In genomic region chr19:50870417-50871089, GRCh38 we compare ENCODE assay signal across 1 cellular context.
TF ChIP-seq lines count a peak whose summit lies in the region.

No MANE protein-coding gene starts in this region.

TF ChIP-seq in K562, 482 proteins besides CTCF, POLR2A, EP300 and RAD21 (continued from another document and continues in another):
- TF ChIP-seq, protein P1, sequence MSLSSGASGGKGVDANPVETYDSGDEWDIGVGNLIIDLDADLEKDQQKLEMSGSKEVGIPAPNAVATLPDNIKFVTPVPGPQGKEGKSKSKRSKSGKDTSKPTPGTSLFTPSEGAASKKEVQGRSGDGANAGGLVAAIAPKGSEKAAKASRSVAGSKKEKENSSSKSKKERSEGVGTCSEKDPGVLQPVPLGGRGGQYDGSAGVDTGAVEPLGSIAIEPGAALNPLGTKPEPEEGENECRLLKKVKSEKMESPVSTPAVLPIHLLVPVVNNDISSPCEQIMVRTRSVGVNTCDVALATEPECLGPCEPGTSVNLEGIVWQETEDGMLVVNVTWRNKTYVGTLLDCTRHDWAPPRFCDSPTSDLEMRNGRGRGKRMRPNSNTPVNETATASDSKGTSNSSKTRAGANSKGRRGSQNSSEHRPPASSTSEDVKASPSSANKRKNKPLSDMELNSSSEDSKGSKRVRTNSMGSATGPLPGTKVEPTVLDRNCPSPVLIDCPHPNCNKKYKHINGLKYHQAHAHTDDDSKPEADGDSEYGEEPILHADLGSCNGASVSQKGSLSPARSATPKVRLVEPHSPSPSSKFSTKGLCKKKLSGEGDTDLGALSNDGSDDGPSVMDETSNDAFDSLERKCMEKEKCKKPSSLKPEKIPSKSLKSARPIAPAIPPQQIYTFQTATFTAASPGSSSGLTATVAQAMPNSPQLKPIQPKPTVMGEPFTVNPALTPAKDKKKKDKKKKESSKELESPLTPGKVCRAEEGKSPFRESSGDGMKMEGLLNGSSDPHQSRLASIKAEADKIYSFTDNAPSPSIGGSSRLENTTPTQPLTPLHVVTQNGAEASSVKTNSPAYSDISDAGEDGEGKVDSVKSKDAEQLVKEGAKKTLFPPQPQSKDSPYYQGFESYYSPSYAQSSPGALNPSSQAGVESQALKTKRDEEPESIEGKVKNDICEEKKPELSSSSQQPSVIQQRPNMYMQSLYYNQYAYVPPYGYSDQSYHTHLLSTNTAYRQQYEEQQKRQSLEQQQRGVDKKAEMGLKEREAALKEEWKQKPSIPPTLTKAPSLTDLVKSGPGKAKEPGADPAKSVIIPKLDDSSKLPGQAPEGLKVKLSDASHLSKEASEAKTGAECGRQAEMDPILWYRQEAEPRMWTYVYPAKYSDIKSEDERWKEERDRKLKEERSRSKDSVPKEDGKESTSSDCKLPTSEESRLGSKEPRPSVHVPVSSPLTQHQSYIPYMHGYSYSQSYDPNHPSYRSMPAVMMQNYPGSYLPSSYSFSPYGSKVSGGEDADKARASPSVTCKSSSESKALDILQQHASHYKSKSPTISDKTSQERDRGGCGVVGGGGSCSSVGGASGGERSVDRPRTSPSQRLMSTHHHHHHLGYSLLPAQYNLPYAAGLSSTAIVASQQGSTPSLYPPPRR (CRISPR knock-in tag; IDR thresholded peaks at IDR 0.05; ENCODE audit: borderline replicate concordance): no peak
- TF ChIP-seq, protein P2, sequence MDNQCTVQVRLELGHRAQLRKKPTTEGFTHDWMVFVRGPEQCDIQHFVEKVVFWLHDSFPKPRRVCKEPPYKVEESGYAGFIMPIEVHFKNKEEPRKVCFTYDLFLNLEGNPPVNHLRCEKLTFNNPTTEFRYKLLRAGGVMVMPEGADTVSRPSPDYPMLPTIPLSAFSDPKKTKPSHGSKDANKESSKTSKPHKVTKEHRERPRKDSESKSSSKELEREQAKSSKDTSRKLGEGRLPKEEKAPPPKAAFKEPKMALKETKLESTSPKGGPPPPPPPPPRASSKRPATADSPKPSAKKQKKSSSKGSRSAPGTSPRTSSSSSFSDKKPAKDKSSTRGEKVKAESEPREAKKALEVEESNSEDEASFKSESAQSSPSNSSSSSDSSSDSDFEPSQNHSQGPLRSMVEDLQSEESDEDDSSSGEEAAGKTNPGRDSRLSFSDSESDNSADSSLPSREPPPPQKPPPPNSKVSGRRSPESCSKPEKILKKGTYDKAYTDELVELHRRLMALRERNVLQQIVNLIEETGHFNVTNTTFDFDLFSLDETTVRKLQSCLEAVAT (IDR thresholded peaks at IDR 0.05): peak in 1 of 2 experiments; percentile 41; a peak in 2 of 4 replicates
- TF ChIP-seq ZNF778 (CRISPR knock-in tag; IDR thresholded peaks at IDR 0.05) (no peak), SAFB2 (IDR thresholded peaks at IDR 0.05; ENCODE audit: borderline replicate concordance, low read depth, low read length, severe bottlenecking) (no peak), TAF1 (IDR thresholded peaks at IDR 0.05; ENCODE audit: control insufficient read depth, extremely low read depth, insufficient read depth, low read length, severe bottlenecking) (peak; percentile 21), MBD2 (IDR thresholded peaks at IDR 0.05; ENCODE audit: borderline replicate concordance, low read depth) (no peak; the same call in 1 of the 2 replicates), SMARCC2 (IDR thresholded peaks at IDR 0.05; ENCODE audit: low read depth) (no peak), SOX6 (IDR thresholded peaks at IDR 0.05) (peak; percentile 69), BRF1 (IDR thresholded peaks at IDR 0.05; ENCODE audit: borderline replicate concordance, extremely low read depth, insufficient read length) (no peak), ETV6 (IDR thresholded peaks at IDR 0.05; ENCODE audit: borderline replicate concordance in 1 of 2, low read depth in 2 of 2, low read length in 1 of 2) (no peak), ETV6 (CRISPR knock-in tag; IDR thresholded peaks at IDR 0.05; ENCODE audit: borderline replicate concordance) (0 out of 2 replicates have a peak, but pooled peaks have one; percentile 31), CCNT2 (IDR thresholded peaks at IDR 0.05; ENCODE audit: borderline replicate concordance, extremely low read depth, insufficient read length, low read depth, low read length) (no peak), ZNF134 (CRISPR knock-in tag; conservative IDR thresholded peaks at IDR 0.05) (no peak), PPARD (CRISPR knock-in tag; IDR thresholded peaks at IDR 0.05) (no peak), GTF2E2 (tag; IDR thresholded peaks at IDR 0.05) (no peak), ZNF140 (CRISPR knock-in tag; IDR thresholded peaks at IDR 0.05) (no peak), ILF3 (IDR thresholded peaks at IDR 0.05; ENCODE audit: borderline replicate concordance) (no peak), RBM34 (IDR thresholded peaks at IDR 0.05; ENCODE audit: borderline replicate concordance, insufficient read depth, low read length) (no peak), FOXJ2 (tag; IDR thresholded peaks at IDR 0.05) (no peak), SIX5 (IDR thresholded peaks at IDR 0.05; ENCODE audit: borderline replicate concordance in 1 of 2, insufficient read depth in 1 of 2, low read depth in 1 of 2, low read length in 2 of 2) (peak; percentile 42 to 44; a peak in 1 of 4 replicates), RB1 (IDR thresholded peaks at IDR 0.05; ENCODE audit: low read depth) (peak; percentile 93), GABPB2 (CRISPR knock-in tag; conservative IDR thresholded peaks at IDR 0.05) (no peak), PURB (CRISPR knock-in tag; IDR thresholded peaks at IDR 0.05; ENCODE audit: low read depth) (no peak), MEF2D (tag; conservative IDR thresholded peaks at IDR 0.05; ENCODE audit: low read depth) (peak; percentile 14; the same call in 1 of the 2 replicates), BCL6 (CRISPR knock-in tag; IDR thresholded peaks at IDR 0.05) (no peak), HOXB6 (CRISPR knock-in tag; IDR thresholded peaks at IDR 0.05; ENCODE audit: borderline replicate concordance) (no peak), ZNF395 (CRISPR knock-in tag; IDR thresholded peaks at IDR 0.05) (peak; percentile 60; the same call in 1 of the 2 replicates), MCM7 (IDR thresholded peaks at IDR 0.05) (no peak), IRF1 (CRISPR knock-in tag; IDR thresholded peaks at IDR 0.05; ENCODE audit: borderline replicate concordance) (no peak), PCBP2 (IDR thresholded peaks at IDR 0.05; ENCODE audit: low read depth, low read length, poor library complexity, severe bottlenecking) (no peak)
- TF ChIP-seq, protein P3, sequence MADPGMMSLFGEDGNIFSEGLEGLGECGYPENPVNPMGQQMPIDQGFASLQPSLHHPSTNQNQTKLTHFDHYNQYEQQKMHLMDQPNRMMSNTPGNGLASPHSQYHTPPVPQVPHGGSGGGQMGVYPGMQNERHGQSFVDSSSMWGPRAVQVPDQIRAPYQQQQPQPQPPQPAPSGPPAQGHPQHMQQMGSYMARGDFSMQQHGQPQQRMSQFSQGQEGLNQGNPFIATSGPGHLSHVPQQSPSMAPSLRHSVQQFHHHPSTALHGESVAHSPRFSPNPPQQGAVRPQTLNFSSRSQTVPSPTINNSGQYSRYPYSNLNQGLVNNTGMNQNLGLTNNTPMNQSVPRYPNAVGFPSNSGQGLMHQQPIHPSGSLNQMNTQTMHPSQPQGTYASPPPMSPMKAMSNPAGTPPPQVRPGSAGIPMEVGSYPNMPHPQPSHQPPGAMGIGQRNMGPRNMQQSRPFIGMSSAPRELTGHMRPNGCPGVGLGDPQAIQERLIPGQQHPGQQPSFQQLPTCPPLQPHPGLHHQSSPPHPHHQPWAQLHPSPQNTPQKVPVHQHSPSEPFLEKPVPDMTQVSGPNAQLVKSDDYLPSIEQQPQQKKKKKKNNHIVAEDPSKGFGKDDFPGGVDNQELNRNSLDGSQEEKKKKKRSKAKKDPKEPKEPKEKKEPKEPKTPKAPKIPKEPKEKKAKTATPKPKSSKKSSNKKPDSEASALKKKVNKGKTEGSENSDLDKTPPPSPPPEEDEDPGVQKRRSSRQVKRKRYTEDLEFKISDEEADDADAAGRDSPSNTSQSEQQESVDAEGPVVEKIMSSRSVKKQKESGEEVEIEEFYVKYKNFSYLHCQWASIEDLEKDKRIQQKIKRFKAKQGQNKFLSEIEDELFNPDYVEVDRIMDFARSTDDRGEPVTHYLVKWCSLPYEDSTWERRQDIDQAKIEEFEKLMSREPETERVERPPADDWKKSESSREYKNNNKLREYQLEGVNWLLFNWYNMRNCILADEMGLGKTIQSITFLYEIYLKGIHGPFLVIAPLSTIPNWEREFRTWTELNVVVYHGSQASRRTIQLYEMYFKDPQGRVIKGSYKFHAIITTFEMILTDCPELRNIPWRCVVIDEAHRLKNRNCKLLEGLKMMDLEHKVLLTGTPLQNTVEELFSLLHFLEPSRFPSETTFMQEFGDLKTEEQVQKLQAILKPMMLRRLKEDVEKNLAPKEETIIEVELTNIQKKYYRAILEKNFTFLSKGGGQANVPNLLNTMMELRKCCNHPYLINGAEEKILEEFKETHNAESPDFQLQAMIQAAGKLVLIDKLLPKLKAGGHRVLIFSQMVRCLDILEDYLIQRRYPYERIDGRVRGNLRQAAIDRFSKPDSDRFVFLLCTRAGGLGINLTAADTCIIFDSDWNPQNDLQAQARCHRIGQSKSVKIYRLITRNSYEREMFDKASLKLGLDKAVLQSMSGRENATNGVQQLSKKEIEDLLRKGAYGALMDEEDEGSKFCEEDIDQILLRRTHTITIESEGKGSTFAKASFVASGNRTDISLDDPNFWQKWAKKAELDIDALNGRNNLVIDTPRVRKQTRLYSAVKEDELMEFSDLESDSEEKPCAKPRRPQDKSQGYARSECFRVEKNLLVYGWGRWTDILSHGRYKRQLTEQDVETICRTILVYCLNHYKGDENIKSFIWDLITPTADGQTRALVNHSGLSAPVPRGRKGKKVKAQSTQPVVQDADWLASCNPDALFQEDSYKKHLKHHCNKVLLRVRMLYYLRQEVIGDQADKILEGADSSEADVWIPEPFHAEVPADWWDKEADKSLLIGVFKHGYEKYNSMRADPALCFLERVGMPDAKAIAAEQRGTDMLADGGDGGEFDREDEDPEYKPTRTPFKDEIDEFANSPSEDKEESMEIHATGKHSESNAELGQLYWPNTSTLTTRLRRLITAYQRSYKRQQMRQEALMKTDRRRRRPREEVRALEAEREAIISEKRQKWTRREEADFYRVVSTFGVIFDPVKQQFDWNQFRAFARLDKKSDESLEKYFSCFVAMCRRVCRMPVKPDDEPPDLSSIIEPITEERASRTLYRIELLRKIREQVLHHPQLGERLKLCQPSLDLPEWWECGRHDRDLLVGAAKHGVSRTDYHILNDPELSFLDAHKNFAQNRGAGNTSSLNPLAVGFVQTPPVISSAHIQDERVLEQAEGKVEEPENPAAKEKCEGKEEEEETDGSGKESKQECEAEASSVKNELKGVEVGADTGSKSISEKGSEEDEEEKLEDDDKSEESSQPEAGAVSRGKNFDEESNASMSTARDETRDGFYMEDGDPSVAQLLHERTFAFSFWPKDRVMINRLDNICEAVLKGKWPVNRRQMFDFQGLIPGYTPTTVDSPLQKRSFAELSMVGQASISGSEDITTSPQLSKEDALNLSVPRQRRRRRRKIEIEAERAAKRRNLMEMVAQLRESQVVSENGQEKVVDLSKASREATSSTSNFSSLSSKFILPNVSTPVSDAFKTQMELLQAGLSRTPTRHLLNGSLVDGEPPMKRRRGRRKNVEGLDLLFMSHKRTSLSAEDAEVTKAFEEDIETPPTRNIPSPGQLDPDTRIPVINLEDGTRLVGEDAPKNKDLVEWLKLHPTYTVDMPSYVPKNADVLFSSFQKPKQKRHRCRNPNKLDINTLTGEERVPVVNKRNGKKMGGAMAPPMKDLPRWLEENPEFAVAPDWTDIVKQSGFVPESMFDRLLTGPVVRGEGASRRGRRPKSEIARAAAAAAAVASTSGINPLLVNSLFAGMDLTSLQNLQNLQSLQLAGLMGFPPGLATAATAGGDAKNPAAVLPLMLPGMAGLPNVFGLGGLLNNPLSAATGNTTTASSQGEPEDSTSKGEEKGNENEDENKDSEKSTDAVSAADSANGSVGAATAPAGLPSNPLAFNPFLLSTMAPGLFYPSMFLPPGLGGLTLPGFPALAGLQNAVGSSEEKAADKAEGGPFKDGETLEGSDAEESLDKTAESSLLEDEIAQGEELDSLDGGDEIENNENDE (IDR thresholded peaks at IDR 0.05; ENCODE audit: low read depth, low read length): no peak
- TF ChIP-seq, protein P4, sequence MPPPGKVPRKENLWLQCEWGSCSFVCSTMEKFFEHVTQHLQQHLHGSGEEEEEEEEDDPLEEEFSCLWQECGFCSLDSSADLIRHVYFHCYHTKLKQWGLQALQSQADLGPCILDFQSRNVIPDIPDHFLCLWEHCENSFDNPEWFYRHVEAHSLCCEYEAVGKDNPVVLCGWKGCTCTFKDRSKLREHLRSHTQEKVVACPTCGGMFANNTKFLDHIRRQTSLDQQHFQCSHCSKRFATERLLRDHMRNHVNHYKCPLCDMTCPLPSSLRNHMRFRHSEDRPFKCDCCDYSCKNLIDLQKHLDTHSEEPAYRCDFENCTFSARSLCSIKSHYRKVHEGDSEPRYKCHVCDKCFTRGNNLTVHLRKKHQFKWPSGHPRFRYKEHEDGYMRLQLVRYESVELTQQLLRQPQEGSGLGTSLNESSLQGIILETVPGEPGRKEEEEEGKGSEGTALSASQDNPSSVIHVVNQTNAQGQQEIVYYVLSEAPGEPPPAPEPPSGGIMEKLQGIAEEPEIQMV (tag; conservative IDR thresholded peaks at IDR 0.05; ENCODE audit: low read depth): no peak
